27 cellular contexts compared by ENCODE assay signal in genomic region chr1:185860876-185861275, GRCh38.
"Had no signal": no experiment of that assay in that cellular context is flagged by ENCODE, and none has a peak within 500 bp of the region (broad histone marks: within the 10 kb centered on the region; RNA-seq: fewer than 3 reads in every experiment).

No MANE protein-coding gene starts in this region.

- H3K4me3 ChIP-seq: left lung, lung, mucosa of descending colon, ovary, psoas muscle, stomach, tibial nerve had no signal

- ATAC-seq: activated CD4-positive, alpha-beta T cell treated with anti-CD3 and anti-CD28 coated beads for 36 hours; activated CD8-positive, alpha-beta memory T cell treated with anti-CD3 and anti-CD28 coated beads, Interleukin-2, amount 10 ng/mL, durations not matched to agents 7 days and 5 days; activated CD8-positive, alpha-beta T cell treated with anti-CD3 and anti-CD28 coated beads, Interleukin-2, amount 10 ng/mL, durations not matched to agents 7 days and 5 days; effector memory CD8-positive, alpha-beta T cell; mucosa of descending colon; psoas muscle; stimulated activated naive B cell treated with anti-CD40 and anti-IgM and Interleukin-4, amounts not matched to agents 10 μg/mL and 1 μg/mL and 100 μg/mL, for 72 hours had no signal

- H3K9me3 Mint-ChIP-seq: brain; effector memory CD8-positive, alpha-beta T cell; nephron; stimulated activated naive B cell treated with anti-CD40 and anti-IgM and Interleukin-4, amounts not matched to agents 10 μg/mL and 1 μg/mL and 100 μg/mL, for 72 hours; T-helper 2 cell treated with Interferon-gamma antibody and Interleukin-4, amounts not matched to agents 5 μg/mL and 100 μg/mL, for 36 hours had no signal

- H3K4me1 ChIP-seq: psoas muscle, tibial nerve had no signal

- H3K4me3 Mint-ChIP-seq: activated CD4-positive, alpha-beta T cell treated with anti-CD3 and anti-CD28 coated beads for 36 hours; activated CD8-positive, alpha-beta memory T cell treated with anti-CD3 and anti-CD28 coated beads, Interleukin-2, amount 10 ng/mL, durations not matched to agents 7 days and 5 days; activated CD8-positive, alpha-beta T cell treated with anti-CD3 and anti-CD28 coated beads, Interleukin-2, amount 10 ng/mL, durations not matched to agents 7 days and 5 days; activated naive CD8-positive, alpha-beta T cell; brain; effector memory CD8-positive, alpha-beta T cell; nephron; stimulated activated naive B cell treated with anti-CD40 and anti-IgM and Interleukin-4, amounts not matched to agents 10 μg/mL and 1 μg/mL and 100 μg/mL, for 72 hours; T-helper 2 cell treated with Interferon-gamma antibody and Interleukin-4, amounts not matched to agents 5 μg/mL and 100 μg/mL, for 36 hours had no signal

- H3K9me3 ChIP-seq: left lung, mucosa of descending colon, ovary, psoas muscle, stomach, tibial nerve had no signal

- H3K27me3 Mint-ChIP-seq: activated CD8-positive, alpha-beta memory T cell treated with anti-CD3 and anti-CD28 coated beads, Interleukin-2, amount 10 ng/mL, durations not matched to agents 7 days and 5 days; effector memory CD8-positive, alpha-beta T cell; stimulated activated naive B cell treated with anti-CD40 and anti-IgM and Interleukin-4, amounts not matched to agents 10 μg/mL and 1 μg/mL and 100 μg/mL, for 72 hours had no signal

- H3K27ac Mint-ChIP-seq: activated CD4-positive, alpha-beta T cell treated with anti-CD3 and anti-CD28 coated beads for 36 hours; activated CD8-positive, alpha-beta memory T cell treated with anti-CD3 and anti-CD28 coated beads, Interleukin-2, amount 10 ng/mL, durations not matched to agents 7 days and 5 days; activated CD8-positive, alpha-beta T cell treated with anti-CD3 and anti-CD28 coated beads, Interleukin-2, amount 10 ng/mL, durations not matched to agents 7 days and 5 days; activated naive CD8-positive, alpha-beta T cell; brain; effector memory CD8-positive, alpha-beta T cell; nephron; stimulated activated naive B cell treated with anti-CD40 and anti-IgM and Interleukin-4, amounts not matched to agents 10 μg/mL and 1 μg/mL and 100 μg/mL, for 72 hours; T-helper 2 cell treated with Interferon-gamma antibody and Interleukin-4, amounts not matched to agents 5 μg/mL and 100 μg/mL, for 36 hours had no signal

- FAIRE-seq: frontal cortex had no signal

- H3K36me3 ChIP-seq: left lung, ovary, stomach, tibial nerve had no signal

- H3K36me3 Mint-ChIP-seq: activated CD8-positive, alpha-beta memory T cell treated with anti-CD3 and anti-CD28 coated beads, Interleukin-2, amount 10 ng/mL, durations not matched to agents 7 days and 5 days; activated naive CD8-positive, alpha-beta T cell; brain; stimulated activated naive B cell treated with anti-CD40 and anti-IgM and Interleukin-4, amounts not matched to agents 10 μg/mL and 1 μg/mL and 100 μg/mL, for 72 hours had no signal

- H3K27me3 ChIP-seq: left lung, ovary, stomach, tibial nerve had no signal

- H3K27ac ChIP-seq: ovary, psoas muscle, stomach, tibial nerve had no signal

- H3K4me1 Mint-ChIP-seq: activated CD4-positive, alpha-beta T cell treated with anti-CD3 and anti-CD28 coated beads for 36 hours; activated CD8-positive, alpha-beta memory T cell treated with anti-CD3 and anti-CD28 coated beads, Interleukin-2, amount 10 ng/mL, durations not matched to agents 7 days and 5 days; brain; nephron; stimulated activated naive B cell treated with anti-CD40 and anti-IgM and Interleukin-4, amounts not matched to agents 10 μg/mL and 1 μg/mL and 100 μg/mL, for 72 hours had no signal

- DNase-seq: activated CD4-positive, alpha-beta T cell treated with anti-CD3 and anti-CD28 coated beads for 36 hours; activated CD4-positive, CD25-positive, alpha-beta regulatory T cell; activated CD8-positive, alpha-beta memory T cell treated with anti-CD3 and anti-CD28 coated beads, Interleukin-2, amount 10 ng/mL, durations not matched to agents 7 days and 5 days; activated CD8-positive, alpha-beta T cell treated with anti-CD3 and anti-CD28 coated beads, Interleukin-2, amount 10 ng/mL, durations not matched to agents 7 days and 5 days; activated effector memory CD4-positive, alpha-beta T cell treated with Interleukin-2 at 50 U/mL for 16 hours; activated naive CD4-positive, alpha-beta T cell treated with Interleukin-2 at 50 U/mL for 16 hours; anterior cingulate cortex; cortex of kidney; effector memory CD8-positive, alpha-beta T cell; erythroblast; glutamatergic neuron; left lung; mucosa of descending colon; ovary; psoas muscle; stimulated activated CD4-positive, alpha-beta T cell treated with anti-CD3 and anti-CD28 coated beads, Interleukin-15, amount 100 ng/mL, for 24 hours; stimulated activated CD4-positive, alpha-beta T cell treated with anti-CD3 and anti-CD28 coated beads, Interleukin-2, amount 100 ng/mL, for 24 hours; stimulated activated naive B cell treated with anti-CD40 and anti-IgM and Interleukin-4, amounts not matched to agents 10 μg/mL and 1 μg/mL and 100 μg/mL, for 72 hours; stomach; T-helper 1 cell had no signal
